8 cellular contexts compared by ENCODE assay signal in the genomic region with DNA sequence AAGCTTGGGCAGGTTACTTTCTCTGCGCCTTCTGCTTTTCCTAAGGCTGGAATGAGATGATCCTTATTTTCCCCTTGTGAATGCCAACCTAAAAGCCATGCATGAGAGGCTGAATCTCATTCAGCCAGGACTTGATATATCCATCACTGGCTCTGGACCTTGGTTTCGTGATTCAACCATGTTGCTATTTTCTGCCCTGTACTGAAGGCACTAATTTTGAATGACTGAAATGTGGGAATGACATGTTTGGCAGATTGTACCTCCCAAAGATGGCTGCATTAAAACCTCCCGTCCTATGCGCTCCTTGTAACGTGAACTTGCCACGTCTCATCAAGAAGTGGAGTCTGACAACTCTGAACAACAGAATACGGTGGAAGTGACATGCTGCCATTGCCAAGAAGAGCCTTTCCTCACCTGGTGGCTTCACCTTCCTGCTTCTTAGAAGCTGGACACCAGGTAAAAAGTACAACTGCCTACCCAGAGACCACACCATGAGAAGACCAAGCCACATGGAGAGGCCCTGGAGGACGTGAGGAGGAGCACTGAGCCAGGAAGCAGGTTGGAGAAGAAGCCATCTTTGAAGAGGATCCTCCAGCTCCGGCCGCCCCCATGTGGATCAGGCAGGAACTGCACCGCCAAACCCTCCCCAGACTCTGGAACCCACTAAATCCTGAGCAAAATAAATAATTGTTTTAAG.
A peak's percentile ranks its signal among the peaks of the same experiment; 100 is the strongest.
DNase-seq lines count a peak whose midpoint lies in the region; ATAC-seq and TF ChIP-seq lines count a peak whose summit lies in the region.

No MANE protein-coding gene starts in this region.

- peak; percentile 56 for DNase-seq in H4 (ENCODE audit: low spot score)
- DNase-seq in NCI-H1048 (lab: John Stamatoyannopoulos, UW) = peak; percentile 47
- DNase-seq in T-helper 22 cell (ENCODE audit: low read depth) = peak; percentile 8
- DNase-seq in anterior cingulate cortex (lab: John Stamatoyannopoulos, UW) = peak in 40 of 58 donors; percentile 2 to 73 (median 29)
- DNase-seq in hepatic stellate cell (ENCODE audit: low spot score) = peak; percentile 72
- DNase-seq in stimulated activated CD4-positive, alpha-beta T cell treated with anti-CD3 and anti-CD28 coated beads, Interleukin-15, amount 100 ng/mL, for 24 hours = peak; percentile 89

- TF ChIP-seq CTCF in DOHH2 (IDR thresholded peaks at IDR 0.05; ENCODE audit: low read depth, low read length, poor library complexity, severe bottlenecking) = peak; percentile 93

- peaks cover 7% of the 10 kb centered on the region for H3K4me1 ChIP-seq in DOHH2 (ENCODE audit: control insufficient read depth, low read length)

- peak overlapping the region; percentile 20 for H3K4me2 ChIP-seq in DOHH2 (ENCODE audit: low read length)

- no peaks in the 10 kb centered on the region for H4K20me1 ChIP-seq in DOHH2 (ENCODE audit: control insufficient read depth, insufficient read depth, low read depth, low read length)

- no peaks in the 10 kb centered on the region for H3K36me3 ChIP-seq in DOHH2 (ENCODE audit: control insufficient read depth, low read length)

- no peaks in the 10 kb centered on the region for H3K27me3 ChIP-seq in DOHH2 (ENCODE audit: control insufficient read depth, low read length)

- no peaks in the 10 kb centered on the region for H3K79me2 ChIP-seq in DOHH2 (ENCODE audit: control insufficient read depth, low read length)

- no peaks in the 10 kb centered on the region for H3K9me3 ChIP-seq in DOHH2 (ENCODE audit: control insufficient read depth, insufficient read depth, low read length)

- ATAC-seq in HG03025 (IDR thresholded peaks at IDR 0.05; ENCODE audit: low FRiP score, unreplicated experiment) = no peak

- peaks cover 6% of the 10 kb centered on the region; the same call in 1 of the 2 replicates for H3F3A ChIP-seq in DOHH2 (ENCODE audit: control insufficient read depth, insufficient read depth)

- H3K27ac ChIP-seq in DOHH2 (ENCODE audit: low read depth, low read length) = no peak overlapping the region

- no peak overlapping the region for H3K4me3 ChIP-seq in DOHH2 (ENCODE audit: low read length)

- H3K9me2 ChIP-seq in DOHH2 (replicated peaks; ENCODE audit: control insufficient read depth, low read length) = no peaks in the 10 kb centered on the region

Comparison
In these comparisons a context has a peak if more than half of its experiments do, and no peak if none do; other contexts are left out.
1. DNase-seq: peak in every context shown above with its lines; median percentile 89 in stimulated activated CD4-positive, alpha-beta T cell treated with anti-CD3 and anti-CD28 coated beads, Interleukin-15, amount 100 ng/mL, for 24 hours; 72 in hepatic stellate cell; 56 in H4; 47 in NCI-H1048; 29 in anterior cingulate cortex; 8 in T-helper 22 cell.